In genomic region chr20:63079971-63080370, GRCh38 we compare ENCODE assay signal across 22 cellular contexts.
"Had no signal": no experiment of that assay in that cellular context is flagged by ENCODE, and none has a peak within 500 bp of the region (broad histone marks: within the 10 kb centered on the region; RNA-seq: fewer than 3 reads in every experiment).

No MANE protein-coding gene starts in this region.

- H3K27ac ChIP-seq: coronary artery, heart right ventricle, neural progenitor cell, parathyroid adenoma, psoas muscle, skin epidermis, thoracic aorta, transverse colon had no signal

- H3K79me2 ChIP-seq: parathyroid adenoma had no signal

- H3K4me2 ChIP-seq: neural progenitor cell had no signal

- H3K27ac Mint-ChIP-seq: naive thymus-derived CD8-positive, alpha-beta T cell; neural progenitor cell; stimulated activated naive CD8-positive, alpha-beta T cell treated with anti-CD3 and anti-CD28 coated beads, Interleukin-15, amount 100 ng/mL, for 72 hours had no signal

- ATAC-seq: heart right ventricle; naive thymus-derived CD8-positive, alpha-beta T cell; psoas muscle; sciatic nerve; stimulated activated naive B cell treated with anti-CD40 and anti-IgM and Interleukin-4, amounts not matched to agents 10 μg/mL and 1 μg/mL and 100 μg/mL, for 72 hours; stimulated activated naive CD8-positive, alpha-beta T cell treated with anti-CD3 and anti-CD28 coated beads, Interleukin-15, amount 100 ng/mL, for 72 hours had no signal

- H3K4me1 Mint-ChIP-seq: naive thymus-derived CD8-positive, alpha-beta T cell; stimulated activated naive B cell treated with anti-CD40 and anti-IgM and Interleukin-4, amounts not matched to agents 10 μg/mL and 1 μg/mL and 100 μg/mL, for 72 hours; stimulated activated naive CD8-positive, alpha-beta T cell treated with anti-CD3 and anti-CD28 coated beads, Interleukin-15, amount 100 ng/mL, for 72 hours had no signal

- H3K4me3 ChIP-seq: coronary artery, heart right ventricle, neural progenitor cell, psoas muscle, skin epidermis, thoracic aorta, transverse colon had no signal

- H2AFZ ChIP-seq: neural progenitor cell, parathyroid adenoma had no signal

- H3K4me1 ChIP-seq: heart right ventricle, neural progenitor cell, parathyroid adenoma, psoas muscle, transverse colon had no signal

- H3K36me3 ChIP-seq: heart right ventricle, neural progenitor cell, thoracic aorta, transverse colon had no signal

- H3K4me3 Mint-ChIP-seq: naive thymus-derived CD8-positive, alpha-beta T cell; neural progenitor cell; stimulated activated naive B cell treated with anti-CD40 and anti-IgM and Interleukin-4, amounts not matched to agents 10 μg/mL and 1 μg/mL and 100 μg/mL, for 72 hours; stimulated activated naive CD8-positive, alpha-beta T cell treated with anti-CD3 and anti-CD28 coated beads, Interleukin-15, amount 100 ng/mL, for 72 hours had no signal

- H3K36me3 Mint-ChIP-seq: neural progenitor cell had no signal

- DNase-seq: effector CD4-positive, alpha-beta T cell; hypothalamus; kidney glomerular epithelial cell; mammary epithelial cell; naive thymus-derived CD8-positive, alpha-beta T cell; occipital lobe; retina; stimulated activated CD4-positive, alpha-beta T cell treated with anti-CD3 and anti-CD28 coated beads, Interleukin-2, amount 100 ng/mL, for 24 hours; stimulated activated CD4-positive, alpha-beta T cell treated with anti-CD3 and anti-CD28 coated beads, Interleukin-4, amount 100 ng/mL, for 4 hours; stimulated activated naive B cell treated with anti-CD40 and anti-IgM and Interleukin-4, amounts not matched to agents 10 μg/mL and 1 μg/mL and 100 μg/mL, for 72 hours; stimulated activated naive CD8-positive, alpha-beta T cell treated with anti-CD3 and anti-CD28 coated beads, Interleukin-15, amount 100 ng/mL, for 72 hours; transverse colon had no signal

- H3K9ac ChIP-seq: neural progenitor cell, parathyroid adenoma had no signal

- FAIRE-seq: frontal cortex, islet of Langerhans had no signal
